21 cellular contexts compared by ENCODE assay signal in the genomic region with DNA sequence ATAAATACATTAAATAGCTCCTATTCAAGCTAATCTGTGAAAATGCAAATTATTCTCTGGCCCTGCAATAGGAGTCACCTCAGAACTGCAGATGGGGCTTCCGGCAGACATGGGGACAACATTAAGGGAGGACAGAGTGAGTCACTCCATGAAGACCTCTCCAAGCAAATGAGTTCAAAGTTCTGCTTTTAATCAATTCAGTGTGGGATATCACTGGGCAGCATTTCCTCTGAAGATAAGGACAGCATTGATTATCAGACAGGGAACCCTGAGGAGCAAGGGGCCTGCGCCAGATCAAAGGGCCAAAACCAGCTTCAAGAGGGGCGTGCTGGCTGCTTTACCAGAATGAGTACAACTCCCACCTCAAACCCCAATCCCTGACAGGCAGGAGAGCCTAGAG.
DNase-seq lines count a peak whose midpoint lies in the region; ATAC-seq and TF ChIP-seq lines count a peak whose summit lies in the region.
"Had no signal": no experiment of that assay in that cellular context is flagged by ENCODE, and none has a peak within 500 bp of the region (broad histone marks: within the 10 kb centered on the region; RNA-seq: fewer than 3 reads in every experiment).

No MANE protein-coding gene starts in this region.

- no peaks in the 10 kb centered on the region for H3F3A ChIP-seq in GM23338 (replicated peaks; ENCODE audit: low read depth)

- H3K36me3 ChIP-seq in GM23338 (ENCODE audit: insufficient read depth) (no peaks in the 10 kb centered on the region), muscle layer of duodenum (ENCODE audit: control insufficient read depth in 1 of 2, insufficient read depth in 2 of 2, low read length in 2 of 2) (no peaks in the 10 kb centered on the region)
- H3K36me3 ChIP-seq: BLaER1 had no signal

- H3K36me3 Mint-ChIP-seq in GM23338 (ENCODE audit: low read depth): no peaks in the 10 kb centered on the region; the same call in 2 of the 3 replicates
- H3K36me3 Mint-ChIP-seq: T-cell had no signal

- DNase-seq in GM23338 (ENCODE audit: low spot score): no peak
- DNase-seq in NCI-H526 treated with DMSO at 0.1 percent for 48 hours (lab: John Stamatoyannopoulos, UW): peak; percentile 13
- peak; percentile 68 for DNase-seq in islet precursor cell
- no peak for DNase-seq in central memory CD4-positive, alpha-beta T cell
- DNase-seq in NCI-H2107 treated with DMSO at 0.1 percent for 48 hours (lab: John Stamatoyannopoulos, UW; ENCODE audit: unreplicated experiment): no peak
- DNase-seq in HT-29 (ENCODE audit: low spot score): no peak
- DNase-seq: CD4-positive, alpha-beta T cell; COR-L47; GDM1; NCI-H1092 treated with DMSO at 0.1 percent for 48 hours; NCI-H1436; NCI-H187 treated with DMSO at 0.1 percent for 48 hours; NCI-H524; NCI-H82; NK-92 treated with Interleukin-12 subunit alpha and Interleukin-12 subunit beta, amount 100 ng/mL, for 24 hours; PC-3; T-cell had no signal

- H4K20me1 ChIP-seq in GM23338 (replicated peaks; ENCODE audit: insufficient read depth): no peaks in the 10 kb centered on the region
- H4K20me1 ChIP-seq: BLaER1 had no signal

- H3K27me3 ChIP-seq in GM23338 (ENCODE audit: insufficient read depth): no peaks in the 10 kb centered on the region
- H3K27me3 ChIP-seq in muscle layer of duodenum (ENCODE audit: low read depth, low read length): no peaks in the 10 kb centered on the region
- H3K27me3 ChIP-seq: BLaER1 had no signal

- no peak for TF ChIP-seq CTCF in GM23338 (conservative IDR thresholded peaks at IDR 0.05; ENCODE audit: low read depth in 2 of 2)

- H3K9me3 Mint-ChIP-seq in GM23338: no peaks in the 10 kb centered on the region; the same call in 2 of the 3 replicates
- H3K9me3 Mint-ChIP-seq: CD4-positive, alpha-beta T cell; T-cell had no signal

- no peak overlapping the region for H3K4me3 Mint-ChIP-seq in GM23338
- H3K4me3 Mint-ChIP-seq: CD4-positive, alpha-beta T cell; T-cell had no signal

- H3K4me2 ChIP-seq in GM23338: no peak overlapping the region
- H3K4me2 ChIP-seq: BLaER1 had no signal

- H3K4me1 Mint-ChIP-seq in GM23338: peaks cover 12% of the 10 kb centered on the region
- H3K4me1 Mint-ChIP-seq: T-cell had no signal

- H3K27ac ChIP-seq in GM23338 (ENCODE audit: low read depth): no peak overlapping the region
- peak overlapping the region; percentile 14 for H3K27ac ChIP-seq in muscle layer of duodenum (ENCODE audit: low read length)
- H3K27ac ChIP-seq: BLaER1 had no signal

- H3K27me3 Mint-ChIP-seq in GM23338 (ENCODE audit: insufficient read depth, low read depth, poor library complexity): peaks cover 2% of the 10 kb centered on the region

- no peak overlapping the region for H3K4me3 ChIP-seq in GM23338
- no peak overlapping the region for H3K4me3 ChIP-seq in muscle layer of duodenum (ENCODE audit: low read depth in 1 of 2, low read length in 2 of 2)
- H3K4me3 ChIP-seq: BLaER1, GM12878 had no signal

- no peaks in the 10 kb centered on the region for H3K79me2 ChIP-seq in GM23338 (replicated peaks; ENCODE audit: insufficient read depth)

- H3K9me3 ChIP-seq in muscle layer of duodenum (ENCODE audit: control insufficient read depth in 1 of 2, low read length in 2 of 2): no peaks in the 10 kb centered on the region
- H3K9me3 ChIP-seq: BLaER1 had no signal

- H3K9me2 ChIP-seq in GM23338 (ENCODE audit: insufficient read depth): no peaks in the 10 kb centered on the region

- no peaks in the 10 kb centered on the region for H3K4me1 ChIP-seq in GM23338 (ENCODE audit: insufficient read depth)
- peaks cover 0 to 5% of the 10 kb centered on the region in 2 donors for H3K4me1 ChIP-seq in muscle layer of duodenum (ENCODE audit: control insufficient read depth in 1 of 2, insufficient read depth in 2 of 2, low read length in 2 of 2)
- H3K4me1 ChIP-seq: BLaER1 had no signal

- H3K27ac Mint-ChIP-seq in GM23338: no peak overlapping the region
- H3K27ac Mint-ChIP-seq: CD4-positive, alpha-beta T cell; T-cell had no signal

- H2AFZ ChIP-seq in GM23338: 0 out of 2 replicates have a peak overlapping the region, but pooled peaks have one; percentile 28

- no peak for ATAC-seq in GM23338
- no peak for ATAC-seq in GM21367 (IDR thresholded peaks at IDR 0.05; ENCODE audit: unreplicated experiment)
- ATAC-seq: GM12878, PC-3, T-cell had no signal

TF ChIP-seq in GM23338, 12 proteins besides CTCF, POLR2A, EP300 and RAD21 (continues in another document):
- TF ChIP-seq NANOG (IDR thresholded peaks at IDR 0.05; ENCODE audit: borderline replicate concordance) (no peak), CREB1 (CRISPR knock-in tag; IDR thresholded peaks at IDR 0.05; ENCODE audit: low read depth) (no peak), EZH2 (IDR thresholded peaks at IDR 0.05; ENCODE audit: low read depth, unreplicated experiment) (no peak), ZNF114 (CRISPR knock-in tag; IDR thresholded peaks at IDR 0.05) (no peak), POLR2AphosphoS5 (IDR thresholded peaks at IDR 0.05; ENCODE audit: low read depth) (no peak), EZH2phosphoT487 (IDR thresholded peaks at IDR 0.05; ENCODE audit: unreplicated experiment) (no peak), JUNB (IDR thresholded peaks at IDR 0.05; ENCODE audit: unreplicated experiment) (no peak), STAT1 (IDR thresholded peaks at IDR 0.05; ENCODE audit: unreplicated experiment) (no peak), ZNF331 (CRISPR knock-in tag; IDR thresholded peaks at IDR 0.05; ENCODE audit: low read depth) (no peak)
- TF ChIP-seq, protein P1, sequence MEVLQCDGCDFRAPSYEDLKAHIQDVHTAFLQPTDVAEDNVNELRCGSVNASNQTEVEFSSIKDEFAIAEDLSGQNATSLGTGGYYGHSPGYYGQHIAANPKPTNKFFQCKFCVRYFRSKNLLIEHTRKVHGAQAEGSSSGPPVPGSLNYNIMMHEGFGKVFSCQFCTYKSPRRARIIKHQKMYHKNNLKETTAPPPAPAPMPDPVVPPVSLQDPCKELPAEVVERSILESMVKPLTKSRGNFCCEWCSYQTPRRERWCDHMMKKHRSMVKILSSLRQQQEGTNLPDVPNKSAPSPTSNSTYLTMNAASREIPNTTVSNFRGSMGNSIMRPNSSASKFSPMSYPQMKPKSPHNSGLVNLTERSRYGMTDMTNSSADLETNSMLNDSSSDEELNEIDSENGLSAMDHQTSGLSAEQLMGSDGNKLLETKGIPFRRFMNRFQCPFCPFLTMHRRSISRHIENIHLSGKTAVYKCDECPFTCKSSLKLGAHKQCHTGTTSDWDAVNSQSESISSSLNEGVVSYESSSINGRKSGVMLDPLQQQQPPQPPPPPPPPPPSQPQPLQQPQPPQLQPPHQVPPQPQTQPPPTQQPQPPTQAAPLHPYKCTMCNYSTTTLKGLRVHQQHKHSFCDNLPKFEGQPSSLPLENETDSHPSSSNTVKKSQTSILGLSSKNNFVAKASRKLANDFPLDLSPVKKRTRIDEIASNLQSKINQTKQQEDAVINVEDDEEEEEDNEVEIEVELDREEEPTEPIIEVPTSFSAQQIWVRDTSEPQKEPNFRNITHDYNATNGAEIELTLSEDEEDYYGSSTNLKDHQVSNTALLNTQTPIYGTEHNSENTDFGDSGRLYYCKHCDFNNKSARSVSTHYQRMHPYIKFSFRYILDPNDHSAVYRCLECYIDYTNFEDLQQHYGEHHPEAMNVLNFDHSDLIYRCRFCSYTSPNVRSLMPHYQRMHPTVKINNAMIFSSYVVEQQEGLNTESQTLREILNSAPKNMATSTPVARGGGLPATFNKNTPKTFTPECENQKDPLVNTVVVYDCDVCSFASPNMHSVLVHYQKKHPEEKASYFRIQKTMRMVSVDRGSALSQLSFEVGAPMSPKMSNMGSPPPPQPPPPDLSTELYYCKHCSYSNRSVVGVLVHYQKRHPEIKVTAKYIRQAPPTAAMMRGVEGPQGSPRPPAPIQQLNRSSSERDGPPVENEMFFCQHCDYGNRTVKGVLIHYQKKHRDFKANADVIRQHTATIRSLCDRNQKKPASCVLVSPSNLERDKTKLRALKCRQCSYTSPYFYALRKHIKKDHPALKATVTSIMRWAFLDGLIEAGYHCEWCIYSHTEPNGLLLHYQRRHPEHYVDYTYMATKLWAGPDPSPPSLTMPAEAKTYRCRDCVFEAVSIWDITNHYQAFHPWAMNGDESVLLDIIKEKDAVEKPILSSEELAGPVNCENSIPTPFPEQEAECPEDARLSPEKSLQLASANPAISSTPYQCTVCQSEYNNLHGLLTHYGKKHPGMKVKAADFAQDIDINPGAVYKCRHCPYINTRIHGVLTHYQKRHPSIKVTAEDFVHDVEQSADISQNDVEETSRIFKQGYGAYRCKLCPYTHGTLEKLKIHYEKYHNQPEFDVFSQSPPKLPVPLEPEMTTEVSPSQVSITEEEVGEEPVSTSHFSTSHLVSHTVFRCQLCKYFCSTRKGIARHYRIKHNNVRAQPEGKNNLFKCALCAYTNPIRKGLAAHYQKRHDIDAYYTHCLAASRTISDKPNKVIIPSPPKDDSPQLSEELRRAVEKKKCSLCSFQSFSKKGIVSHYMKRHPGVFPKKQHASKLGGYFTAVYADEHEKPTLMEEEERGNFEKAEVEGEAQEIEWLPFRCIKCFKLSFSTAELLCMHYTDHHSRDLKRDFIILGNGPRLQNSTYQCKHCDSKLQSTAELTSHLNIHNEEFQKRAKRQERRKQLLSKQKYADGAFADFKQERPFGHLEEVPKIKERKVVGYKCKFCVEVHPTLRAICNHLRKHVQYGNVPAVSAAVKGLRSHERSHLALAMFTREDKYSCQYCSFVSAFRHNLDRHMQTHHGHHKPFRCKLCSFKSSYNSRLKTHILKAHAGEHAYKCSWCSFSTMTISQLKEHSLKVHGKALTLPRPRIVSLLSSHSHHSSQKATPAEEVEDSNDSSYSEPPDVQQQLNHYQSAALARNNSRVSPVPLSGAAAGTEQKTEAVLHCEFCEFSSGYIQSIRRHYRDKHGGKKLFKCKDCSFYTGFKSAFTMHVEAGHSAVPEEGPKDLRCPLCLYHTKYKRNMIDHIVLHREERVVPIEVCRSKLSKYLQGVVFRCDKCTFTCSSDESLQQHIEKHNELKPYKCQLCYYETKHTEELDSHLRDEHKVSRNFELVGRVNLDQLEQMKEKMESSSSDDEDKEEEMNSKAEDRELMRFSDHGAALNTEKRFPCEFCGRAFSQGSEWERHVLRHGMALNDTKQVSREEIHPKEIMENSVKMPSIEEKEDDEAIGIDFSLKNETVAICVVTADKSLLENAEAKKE (CRISPR knock-in tag; IDR thresholded peaks at IDR 0.05): no peak
- TF ChIP-seq, protein P2, sequence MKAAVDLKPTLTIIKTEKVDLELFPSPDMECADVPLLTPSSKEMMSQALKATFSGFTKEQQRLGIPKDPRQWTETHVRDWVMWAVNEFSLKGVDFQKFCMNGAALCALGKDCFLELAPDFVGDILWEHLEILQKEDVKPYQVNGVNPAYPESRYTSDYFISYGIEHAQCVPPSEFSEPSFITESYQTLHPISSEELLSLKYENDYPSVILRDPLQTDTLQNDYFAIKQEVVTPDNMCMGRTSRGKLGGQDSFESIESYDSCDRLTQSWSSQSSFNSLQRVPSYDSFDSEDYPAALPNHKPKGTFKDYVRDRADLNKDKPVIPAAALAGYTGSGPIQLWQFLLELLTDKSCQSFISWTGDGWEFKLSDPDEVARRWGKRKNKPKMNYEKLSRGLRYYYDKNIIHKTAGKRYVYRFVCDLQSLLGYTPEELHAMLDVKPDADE (IDR thresholded peaks at IDR 0.05): no peak

Comparison
In these comparisons a context has a peak if more than half of its experiments do, and no peak if none do; other contexts are left out.
1. DNase-seq: peak in NCI-H526 treated with DMSO at 0.1 percent for 48 hours (single experiment) and islet precursor cell (single experiment); none in GM23338 (single experiment), central memory CD4-positive, alpha-beta T cell (single experiment), NCI-H2107 treated with DMSO at 0.1 percent for 48 hours (single experiment) and HT-29 (single experiment).